ENCODE assay signal across 8 cellular contexts in genomic region chr6:151451417-151451949, GRCh38. TPM values are rescaled to one million over a fixed set of nuclear protein-coding genes. Genes with fewer than 3 reads are reported as not detected.
A peak's percentile ranks its signal among the peaks of the same experiment; 100 is the strongest.
DNase-seq lines count a peak whose midpoint lies in the region.

No MANE protein-coding gene starts in this region.

- POLR2A ChIA-PET in activated CD4-positive, alpha-beta T cell treated with anti-CD3 and anti-CD28 coated beads, Interleukin-2, amount 10 ng/mL, durations not matched to agents 7 days and 5 days (lab: Charles Lee): interaction anchor here (0.7 kb wide), 1 partner anchor 230 kb away, joined by 3 read pairs; no protein-coding TSS in a partner anchor

- peak overlapping the region; percentile 91 for H3K4me3 Mint-ChIP-seq in activated CD4-positive, alpha-beta T cell treated with anti-CD3 and anti-CD28 coated beads, Interleukin-2, amount 10 ng/mL, durations not matched to agents 7 days and 5 days
- peak overlapping the region; percentile 97 for H3K4me3 Mint-ChIP-seq in activated naive CD8-positive, alpha-beta T cell

- peak overlapping the region; percentile 86 for H3K27ac ChIP-seq in layer of hippocampus (ENCODE audit: low read depth, low read length)
- peak overlapping the region; percentile 86 for H3K27ac ChIP-seq in thymus (ENCODE audit: low read depth)

- H3K27ac Mint-ChIP-seq in activated CD4-positive, alpha-beta T cell treated with anti-CD3 and anti-CD28 coated beads, Interleukin-2, amount 10 ng/mL, durations not matched to agents 7 days and 5 days: peak overlapping the region; percentile 89
- H3K27ac Mint-ChIP-seq in activated naive CD8-positive, alpha-beta T cell: peak overlapping the region; percentile 92

- no peaks in the 10 kb centered on the region for H3K9me3 ChIP-seq in thymus (ENCODE audit: control insufficient read depth)

- H3K36me3 ChIP-seq in thymus (ENCODE audit: control insufficient read depth, insufficient read depth): no peaks in the 10 kb centered on the region

- H3K36me3 Mint-ChIP-seq in activated CD4-positive, alpha-beta T cell treated with anti-CD3 and anti-CD28 coated beads, Interleukin-2, amount 10 ng/mL, durations not matched to agents 7 days and 5 days (ENCODE audit: low read depth): peaks cover 7% of the 10 kb centered on the region
- no peaks in the 10 kb centered on the region for H3K36me3 Mint-ChIP-seq in activated naive CD8-positive, alpha-beta T cell

- WGBS in thymus: 2% methylated on average over 22 of the region's 22 CpGs

- H3K4me1 ChIP-seq in thymus (ENCODE audit: control insufficient read depth, insufficient read depth, low read length): peaks cover 3% of the 10 kb centered on the region

- H3K27me3 Mint-ChIP-seq in activated CD4-positive, alpha-beta T cell treated with anti-CD3 and anti-CD28 coated beads, Interleukin-2, amount 10 ng/mL, durations not matched to agents 7 days and 5 days: no peaks in the 10 kb centered on the region
- H3K27me3 Mint-ChIP-seq in activated naive CD8-positive, alpha-beta T cell: no peaks in the 10 kb centered on the region

- H3K9me3 Mint-ChIP-seq in activated CD4-positive, alpha-beta T cell treated with anti-CD3 and anti-CD28 coated beads, Interleukin-2, amount 10 ng/mL, durations not matched to agents 7 days and 5 days: no peaks in the 10 kb centered on the region
- H3K9me3 Mint-ChIP-seq in activated naive CD8-positive, alpha-beta T cell (ENCODE audit: low read depth): no peaks in the 10 kb centered on the region

- CTCF ChIA-PET in activated CD4-positive, alpha-beta T cell treated with anti-CD3 and anti-CD28 coated beads, Interleukin-2, amount 10 ng/mL, durations not matched to agents 7 days and 5 days (lab: Charles Lee): interaction anchor here (0.6 to 1.7 kb wide), 7 partner anchors 11 to 363 kb away, joined by 3 to 7 read pairs (median 3); no protein-coding TSS in a partner anchor

- DNase-seq in activated CD4-positive, alpha-beta T cell treated with anti-CD3 and anti-CD28 coated beads, Interleukin-2, amount 10 ng/mL, durations not matched to agents 7 days and 5 days: no peak
- DNase-seq in activated CD4-positive, alpha-beta T cell treated with anti-CD3 and anti-CD28 coated beads for 1 hour: no peak
- DNase-seq in effector CD4-positive, alpha-beta T cell: no peak
- no peak for DNase-seq in NCI-H82 treated with DMSO at 0.1 percent for 48 hours (lab: John Stamatoyannopoulos, UW; ENCODE audit: unreplicated experiment)
- DNase-seq in activated CD8-positive, alpha-beta memory T cell treated with anti-CD3 and anti-CD28 coated beads, Interleukin-2, amount 50 U/mL, for 4 hours: no peak

- H3K4me1 Mint-ChIP-seq in activated CD4-positive, alpha-beta T cell treated with anti-CD3 and anti-CD28 coated beads, Interleukin-2, amount 10 ng/mL, durations not matched to agents 7 days and 5 days: peaks cover 35% of the 10 kb centered on the region
- peaks cover 44% of the 10 kb centered on the region for H3K4me1 Mint-ChIP-seq in activated naive CD8-positive, alpha-beta T cell (ENCODE audit: low read depth)

- peak overlapping the region; percentile 93 for H3K4me3 ChIP-seq in thymus (ENCODE audit: low read length)

- H3K27me3 ChIP-seq in layer of hippocampus (ENCODE audit: control insufficient read depth, insufficient read depth, low read length) (no peaks in the 10 kb centered on the region), thymus (ENCODE audit: control insufficient read depth, insufficient read depth) (no peaks in the 10 kb centered on the region)

RNA-seq across cellular contexts. Expression of gene RMND1, which starts 0.4 kb away (rescaled TPM):
- total RNA-seq in activated CD4-positive, alpha-beta T cell treated with anti-CD3 and anti-CD28 coated beads, Interleukin-2, amount 10 ng/mL, durations not matched to agents 7 days and 5 days: 10 to 100 TPM; 14.4 to 18.5 TPM
- polyA plus RNA-seq in thymus: 17.0 TPM

RNA-seq across cellular contexts. Expression of gene CCDC170, which starts 42.3 kb away (rescaled TPM):
- total RNA-seq in activated CD4-positive, alpha-beta T cell treated with anti-CD3 and anti-CD28 coated beads, Interleukin-2, amount 10 ng/mL, durations not matched to agents 7 days and 5 days: not detected
- polyA plus RNA-seq in thymus: 0.21 TPM
